15 cellular contexts compared by ENCODE assay signal in genomic region chr17:66645259-66645658, GRCh38.
DNase-seq lines count a peak whose midpoint lies in the region; ATAC-seq and TF ChIP-seq lines count a peak whose summit lies in the region.
"Had no signal": no experiment of that assay in that cellular context is flagged by ENCODE, and none has a peak within 500 bp of the region (broad histone marks: within the 10 kb centered on the region; RNA-seq: fewer than 3 reads in every experiment).

No MANE protein-coding gene starts in this region.

- ATAC-seq in stimulated activated naive CD8-positive, alpha-beta T cell treated with anti-CD3 and anti-CD28 coated beads, Interleukin-15, Interleukin-2, amounts not matched to agents 100 U/mL and 50 U/mL, for 24 hours: peak; percentile 9
- no peak for ATAC-seq in stimulated activated naive CD8-positive, alpha-beta T cell treated with anti-CD3 and anti-CD28 coated beads, Interleukin-15, amount 100 ng/mL, for 72 hours
- ATAC-seq in stimulated activated effector memory CD8-positive, alpha-beta T cell treated with anti-CD3 and anti-CD28 coated beads, Interleukin-12 subunit alpha, Interleukin-12 subunit beta, amount 100 ng/mL, for 72 hours: no peak
- no peak for ATAC-seq in GM21381 (IDR thresholded peaks at IDR 0.05; ENCODE audit: unreplicated experiment)

- intact Hi-C loops in head of caudate nucleus (cut with DNase I): no loop called here

- no peak overlapping the region for H3K27ac Mint-ChIP-seq in stimulated activated naive CD8-positive, alpha-beta T cell treated with anti-CD3 and anti-CD28 coated beads, Interleukin-15, amount 100 ng/mL, for 72 hours
- H3K27ac Mint-ChIP-seq in stimulated activated effector memory CD8-positive, alpha-beta T cell treated with anti-CD3 and anti-CD28 coated beads, Interleukin-12 subunit alpha, Interleukin-12 subunit beta, amount 100 ng/mL, for 72 hours: peak overlapping the region; percentile 37
- H3K27ac Mint-ChIP-seq in osteocyte (ENCODE audit: unreplicated experiment): no peak overlapping the region
- H3K27ac Mint-ChIP-seq: HFFc6 had no signal

- no peak for TF ChIP-seq CTCF in osteocyte (IDR thresholded peaks at IDR 0.05)

- no peak overlapping the region for H3K4me3 Mint-ChIP-seq in stimulated activated naive CD8-positive, alpha-beta T cell treated with anti-CD3 and anti-CD28 coated beads, Interleukin-15, amount 100 ng/mL, for 72 hours
- H3K4me3 Mint-ChIP-seq in stimulated activated effector memory CD8-positive, alpha-beta T cell treated with anti-CD3 and anti-CD28 coated beads, Interleukin-12 subunit alpha, Interleukin-12 subunit beta, amount 100 ng/mL, for 72 hours: no peak overlapping the region
- no peak overlapping the region for H3K4me3 Mint-ChIP-seq in osteocyte (ENCODE audit: unreplicated experiment)
- H3K4me3 Mint-ChIP-seq: CD4-positive, alpha-beta memory T cell; HFFc6 had no signal

- peaks cover 42% of the 10 kb centered on the region for H3K36me3 Mint-ChIP-seq in stimulated activated effector memory CD8-positive, alpha-beta T cell treated with anti-CD3 and anti-CD28 coated beads, Interleukin-12 subunit alpha, Interleukin-12 subunit beta, amount 100 ng/mL, for 72 hours
- peaks cover 23% of the 10 kb centered on the region for H3K36me3 Mint-ChIP-seq in osteocyte (ENCODE audit: unreplicated experiment)

- H3K27me3 Mint-ChIP-seq in stimulated activated naive CD8-positive, alpha-beta T cell treated with anti-CD3 and anti-CD28 coated beads, Interleukin-15, amount 100 ng/mL, for 72 hours: no peaks in the 10 kb centered on the region
- no peaks in the 10 kb centered on the region for H3K27me3 Mint-ChIP-seq in osteocyte (ENCODE audit: unreplicated experiment)
- H3K27me3 Mint-ChIP-seq: CD4-positive, alpha-beta memory T cell had no signal

- no peaks in the 10 kb centered on the region for H3K9me3 Mint-ChIP-seq in stimulated activated naive CD8-positive, alpha-beta T cell treated with anti-CD3 and anti-CD28 coated beads, Interleukin-15, amount 100 ng/mL, for 72 hours
- no peaks in the 10 kb centered on the region for H3K9me3 Mint-ChIP-seq in stimulated activated effector memory CD8-positive, alpha-beta T cell treated with anti-CD3 and anti-CD28 coated beads, Interleukin-12 subunit alpha, Interleukin-12 subunit beta, amount 100 ng/mL, for 72 hours
- H3K9me3 Mint-ChIP-seq in osteocyte (ENCODE audit: unreplicated experiment): no peaks in the 10 kb centered on the region
- H3K9me3 Mint-ChIP-seq: CD4-positive, alpha-beta memory T cell; HFFc6 had no signal

- H3K4me1 Mint-ChIP-seq in stimulated activated naive CD8-positive, alpha-beta T cell treated with anti-CD3 and anti-CD28 coated beads, Interleukin-15, amount 100 ng/mL, for 72 hours: peaks cover 11% of the 10 kb centered on the region
- H3K4me1 Mint-ChIP-seq in stimulated activated effector memory CD8-positive, alpha-beta T cell treated with anti-CD3 and anti-CD28 coated beads, Interleukin-12 subunit alpha, Interleukin-12 subunit beta, amount 100 ng/mL, for 72 hours: peaks cover 19% of the 10 kb centered on the region
- peaks cover 18% of the 10 kb centered on the region for H3K4me1 Mint-ChIP-seq in osteocyte (ENCODE audit: unreplicated experiment)

- DNase-seq in stimulated activated naive CD8-positive, alpha-beta T cell treated with anti-CD3 and anti-CD28 coated beads, Interleukin-15, Interleukin-2, amounts not matched to agents 100 U/mL and 50 U/mL, for 24 hours: no peak
- DNase-seq in stimulated activated naive CD8-positive, alpha-beta T cell treated with anti-CD3 and anti-CD28 coated beads, Interleukin-15, amount 100 ng/mL, for 72 hours: no peak
- DNase-seq in head of caudate nucleus: peak; percentile 5 to 80 (median 47)
- DNase-seq in stimulated activated effector memory CD8-positive, alpha-beta T cell treated with anti-CD3 and anti-CD28 coated beads, Interleukin-12 subunit alpha, Interleukin-12 subunit beta, amount 100 ng/mL, for 72 hours (ENCODE audit: low spot score in 2 of 2): no peak
- no peak for DNase-seq in osteocyte (ENCODE audit: extremely low spot score, unreplicated experiment)
- DNase-seq: C1 segment of cervical spinal cord; Calu3; CD4-positive, alpha-beta memory T cell; COR-L47; DMS53; DMS79 treated with DMSO at 0.1 percent for 48 hours; GF-D8; GOT3; HFFc6 had no signal

Comparison
In these comparisons a context has a peak if more than half of its experiments do, and no peak if none do; other contexts are left out.
1. DNase-seq: peak in head of caudate nucleus (42 of 42); none in stimulated activated naive CD8-positive, alpha-beta T cell treated with anti-CD3 and anti-CD28 coated beads, Interleukin-15, Interleukin-2, amounts not matched to agents 100 U/mL and 50 U/mL, for 24 hours (single experiment), stimulated activated naive CD8-positive, alpha-beta T cell treated with anti-CD3 and anti-CD28 coated beads, Interleukin-15, amount 100 ng/mL, for 72 hours (0 of 2), stimulated activated effector memory CD8-positive, alpha-beta T cell treated with anti-CD3 and anti-CD28 coated beads, Interleukin-12 subunit alpha, Interleukin-12 subunit beta, amount 100 ng/mL, for 72 hours (0 of 2) and osteocyte (single experiment).